37 cellular contexts compared by ENCODE assay signal in genomic region chr3:29463306-29463705, GRCh38.
"Had no signal": no experiment of that assay in that cellular context is flagged by ENCODE, and none has a peak within 500 bp of the region (broad histone marks: within the 10 kb centered on the region; RNA-seq: fewer than 3 reads in every experiment).

No MANE protein-coding gene starts in this region.

- H3K27me3 Mint-ChIP-seq: activated CD4-positive, alpha-beta memory T cell treated with anti-CD3 and anti-CD28 coated beads, Interleukin-2, amount 10 ng/mL, durations not matched to agents 7 days and 5 days; activated CD8-positive, alpha-beta memory T cell treated with anti-CD3 and anti-CD28 coated beads, Interleukin-2, amount 10 ng/mL, durations not matched to agents 7 days and 5 days had no signal

- H3K4me3 ChIP-seq: ascending aorta, body of pancreas, K562, Peyer's patch had no signal

- H3K27ac ChIP-seq: ascending aorta, body of pancreas, Peyer's patch, WERI-Rb-1 had no signal

- H3K36me3 Mint-ChIP-seq: activated CD8-positive, alpha-beta memory T cell treated with anti-CD3 and anti-CD28 coated beads, Interleukin-2, amount 10 ng/mL, durations not matched to agents 7 days and 5 days; activated naive CD8-positive, alpha-beta T cell treated with anti-CD3 and anti-CD28 coated beads for 36 hours; T-cell had no signal

- H3K36me3 ChIP-seq: ascending aorta, Peyer's patch, WERI-Rb-1 had no signal

- H3K9me3 Mint-ChIP-seq: activated naive CD8-positive, alpha-beta T cell treated with anti-CD3 and anti-CD28 coated beads for 36 hours had no signal

- H3K4me1 ChIP-seq: body of pancreas, Peyer's patch had no signal

- H3K4me3 Mint-ChIP-seq: activated CD4-positive, alpha-beta memory T cell treated with anti-CD3 and anti-CD28 coated beads, Interleukin-2, amount 10 ng/mL, durations not matched to agents 7 days and 5 days; activated CD8-positive, alpha-beta memory T cell treated with anti-CD3 and anti-CD28 coated beads, Interleukin-2, amount 10 ng/mL, durations not matched to agents 7 days and 5 days; activated naive CD8-positive, alpha-beta T cell treated with anti-CD3 and anti-CD28 coated beads for 36 hours; T-cell had no signal

- H3K4me1 Mint-ChIP-seq: activated CD4-positive, alpha-beta memory T cell treated with anti-CD3 and anti-CD28 coated beads, Interleukin-2, amount 10 ng/mL, durations not matched to agents 7 days and 5 days; activated CD8-positive, alpha-beta memory T cell treated with anti-CD3 and anti-CD28 coated beads, Interleukin-2, amount 10 ng/mL, durations not matched to agents 7 days and 5 days; activated naive CD8-positive, alpha-beta T cell treated with anti-CD3 and anti-CD28 coated beads for 36 hours; T-cell had no signal

- H3K9me3 ChIP-seq: ascending aorta, body of pancreas, Peyer's patch had no signal

- H3K27me3 ChIP-seq: ascending aorta, body of pancreas, Peyer's patch had no signal

- ATAC-seq: activated CD8-positive, alpha-beta memory T cell treated with anti-CD3 and anti-CD28 coated beads, Interleukin-2, amount 10 ng/mL, durations not matched to agents 7 days and 5 days; body of pancreas; K562; PC-3; SK-N-SH treated with all-trans-retinoic acid at 6 μM for 48 hours; T-cell had no signal

- DNase-seq: activated CD4-positive, alpha-beta memory T cell treated with anti-CD3 and anti-CD28 coated beads, Interleukin-2, amount 10 ng/mL, durations not matched to agents 7 days and 5 days; activated CD4-positive, alpha-beta T cell treated with anti-CD3 and anti-CD28 coated beads for 1 hour; activated CD4-positive, alpha-beta T cell treated with anti-CD3 and anti-CD28 coated beads for 48 hours; activated CD4-positive, CD25-positive, alpha-beta regulatory T cell; activated CD8-positive, alpha-beta memory T cell treated with anti-CD3 and anti-CD28 coated beads for 24 hours; activated CD8-positive, alpha-beta memory T cell treated with anti-CD3 and anti-CD28 coated beads, Interleukin-2, amount 10 ng/mL, durations not matched to agents 7 days and 5 days; activated CD8-positive, alpha-beta memory T cell treated with anti-CD3 and anti-CD28 coated beads, Interleukin-2, amount 50 U/mL, for 48 hours; activated effector memory CD4-positive, alpha-beta T cell treated with anti-CD3 and anti-CD28 coated beads, Interleukin-2, amount 50 U/mL, for 16 hours; activated naive CD4-positive, alpha-beta T cell; activated naive CD4-positive, alpha-beta T cell treated with anti-CD3 and anti-CD28 coated beads, Interleukin-2, amount 50 U/mL, for 16 hours; activated naive CD8-positive, alpha-beta T cell treated with anti-CD3 and anti-CD28 coated beads for 36 hours; activated T-cell treated with anti-CD3 and anti-CD28 coated beads, Interleukin-2, amount 50 U/mL, for 48 hours; amygdala; body of pancreas; central memory CD4-positive, alpha-beta T cell; Karpas-422; MM.1S; MV-4-11; NCI-H1092; NCI-H1436 treated with DMSO at 0.1 percent for 48 hours; NCI-H1694 treated with DMSO at 0.1 percent for 48 hours; NCI-H2029; NCI-H510A; NCI-H526; NCI-H748 treated with DMSO at 0.1 percent for 48 hours; NK-92 treated with Interleukin-12 subunit alpha and Interleukin-12 subunit beta, amount 100 ng/mL, for 24 hours; PC-3; Peyer's patch; RPMI8226; SHP77 treated with DMSO at 0.1 percent for 48 hours; T-cell; T-helper 2 cell; T1000; WERI-Rb-1 had no signal

- H3K27ac Mint-ChIP-seq: activated CD4-positive, alpha-beta memory T cell treated with anti-CD3 and anti-CD28 coated beads, Interleukin-2, amount 10 ng/mL, durations not matched to agents 7 days and 5 days; activated CD8-positive, alpha-beta memory T cell treated with anti-CD3 and anti-CD28 coated beads, Interleukin-2, amount 10 ng/mL, durations not matched to agents 7 days and 5 days; activated naive CD8-positive, alpha-beta T cell treated with anti-CD3 and anti-CD28 coated beads for 36 hours; T-cell had no signal
